Comparison of ENCODE assay signal across 8 cellular contexts in genomic region chr6:146857960-146858308, GRCh38.
DNase-seq lines count a peak whose midpoint lies in the region; ATAC-seq and TF ChIP-seq lines count a peak whose summit lies in the region.

No MANE protein-coding gene starts in this region.

- H3K4me1 ChIP-seq in heart left ventricle = peaks cover 0 to 9% (median 0%) of the 10 kb centered on the region in 12 donors
- peaks cover 0 to 3% of the 10 kb centered on the region in 2 donors for H3K4me1 ChIP-seq in gastrocnemius medialis

- no peaks in the 10 kb centered on the region for H3K27me3 ChIP-seq in heart left ventricle
- no peaks in the 10 kb centered on the region for H3K27me3 ChIP-seq in gastrocnemius medialis

- no peak overlapping the region for H3K27ac ChIP-seq in SK-N-MC
- peak overlapping the region in 11 of 12 donors; percentile 9 to 73 (median 55) for H3K27ac ChIP-seq in heart left ventricle
- peak overlapping the region in 3 of 4 donors; percentile 10 to 44 (median 25) for H3K27ac ChIP-seq in gastrocnemius medialis

- no peak for TF ChIP-seq CTCF in heart left ventricle (IDR thresholded peaks at IDR 0.05)
- no peak for TF ChIP-seq CTCF in gastrocnemius medialis (IDR thresholded peaks at IDR 0.05 in 4 of 5, conservative IDR thresholded peaks at IDR 0.05 in 1 of 5)

- in situ Hi-C loops in gastrocnemius medialis (cut with MboI; ENCODE audit: low sequenced_read_pairs in 4 of 4) = loop anchor here in 2 of 4 donors (10.0 kb wide), 1 partner anchor 427 kb away; no protein-coding TSS in a partner anchor

- H3K9ac ChIP-seq in SK-N-MC (ENCODE audit: insufficient read length) = no peak overlapping the region

- 56 to 70% (median 59%) methylated on average over 4 of the region's 4 CpGs for WGBS in heart left ventricle, 4 donors

- H3K4me3 ChIP-seq in SK-N-MC (peak overlapping the region; percentile 61), heart left ventricle (peak overlapping the region in 10 of 12 donors; percentile 23 to 60 (median 46)), gastrocnemius medialis (peak overlapping the region in 3 of 4 donors; percentile 23 to 45 (median 41))

- peak; percentile 25 for ATAC-seq in HG02943 (IDR thresholded peaks at IDR 0.05; ENCODE audit: low read depth, unreplicated experiment)
- ATAC-seq in heart left ventricle = peak; percentile 29 to 61 (median 38)
- ATAC-seq in gastrocnemius medialis = peak; percentile 28 to 49

- TF ChIP-seq POLR2A in heart left ventricle (IDR thresholded peaks at IDR 0.05) = no peak
- TF ChIP-seq POLR2A in gastrocnemius medialis (IDR thresholded peaks at IDR 0.05) = no peak

- intact Hi-C loops in heart left ventricle (cut with DNase I) = loop anchor here (1.0 to 10.0 kb wide), 6 partner anchors 347 to 429 kb away; partner anchors contain the start of gene STXBP5 (in 2 of the 10)
- intact Hi-C loops in gastrocnemius medialis (cut with DNase I; ENCODE audit: low total_unique reads) = loop anchor here (1.0 to 5.0 kb wide), 2 partner anchors 427 to 1309 kb away; no protein-coding TSS in a partner anchor

- DNase-seq in NCI-H82 (lab: John Stamatoyannopoulos, UW) (peak; percentile 51), NCI-H82 treated with DMSO at 0.1 percent for 48 hours (lab: John Stamatoyannopoulos, UW; ENCODE audit: unreplicated experiment) (no peak), SK-N-MC (ENCODE audit: low read depth, low spot score) (no peak), heart left ventricle (no peak), gastrocnemius medialis (no peak), NCI-H128 (lab: John Stamatoyannopoulos, UW; ENCODE audit: unreplicated experiment) (no peak), COR-L47 (lab: John Stamatoyannopoulos, UW) (no peak)

- no peaks in the 10 kb centered on the region for H3K9me3 ChIP-seq in SK-N-MC (ENCODE audit: low read depth, low read length)
- peaks cover 0 to 4% (median 0%) of the 10 kb centered on the region in 12 donors for H3K9me3 ChIP-seq in heart left ventricle
- no peaks in the 10 kb centered on the region for H3K9me3 ChIP-seq in gastrocnemius medialis

- H3K36me3 ChIP-seq in SK-N-MC (ENCODE audit: insufficient read depth, low read length) (no peaks in the 10 kb centered on the region), heart left ventricle (no peaks in the 10 kb centered on the region), gastrocnemius medialis (no peaks in the 10 kb centered on the region)
